In genomic region chr15:74275957-74276356, GRCh38 we compare ENCODE assay signal across 1 cellular context.
TF ChIP-seq lines count a peak whose summit lies in the region.

No MANE protein-coding gene starts in this region.

TF ChIP-seq in SK-N-SH treated with all-trans-retinoic acid at 6 μM for 48 hours, 23 proteins besides CTCF, POLR2A, EP300 and RAD21 (continued from another document):
- TF ChIP-seq CREB5 (CRISPR knock-in tag; IDR thresholded peaks at IDR 0.05; ENCODE audit: low read depth) (no peak), TCF4 (CRISPR knock-in tag; IDR thresholded peaks at IDR 0.05; ENCODE audit: borderline replicate concordance) (no peak), TSHZ2 (CRISPR knock-in tag; IDR thresholded peaks at IDR 0.05) (no peak)
